8 cellular contexts compared by ENCODE assay signal in the genomic region with DNA sequence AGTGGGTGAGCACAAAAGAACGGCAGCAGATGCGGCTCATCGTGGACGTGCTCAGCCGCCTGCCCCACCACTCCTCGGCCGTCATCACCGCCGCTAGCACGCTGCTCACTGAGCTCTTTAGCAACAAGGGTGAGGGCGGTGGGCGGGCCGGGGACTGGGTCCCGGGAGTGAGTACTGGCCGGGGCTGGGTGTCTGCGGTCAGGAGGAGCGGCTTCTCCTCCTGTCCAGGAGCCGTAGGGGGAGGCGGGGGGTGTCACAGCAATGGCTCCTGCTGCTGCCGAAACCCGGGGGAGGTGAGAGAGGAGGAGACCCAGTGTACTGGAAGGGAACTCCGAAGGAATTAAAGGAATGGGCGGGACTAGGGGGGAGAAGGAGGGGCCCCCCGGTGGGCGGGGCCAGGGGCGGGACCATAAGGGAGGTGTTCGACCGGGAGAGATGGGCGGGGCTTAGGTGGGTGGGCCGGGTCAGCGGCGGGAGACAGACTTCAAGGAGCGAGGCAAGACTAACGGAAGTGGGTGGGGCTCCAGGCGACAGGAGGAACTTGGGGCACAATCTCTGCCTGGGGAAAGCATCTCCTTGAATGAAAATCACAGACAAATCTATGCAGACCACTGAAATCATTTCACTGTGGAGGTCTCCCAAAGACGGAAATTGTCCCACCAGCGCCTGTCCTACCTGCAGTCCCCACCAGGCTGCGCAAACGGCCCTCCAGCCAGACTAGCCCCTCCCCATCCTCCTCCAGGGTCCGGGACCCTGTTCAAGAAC. TPM values are rescaled to one million over a fixed set of nuclear protein-coding genes. Genes with fewer than 3 reads are reported as not detected.
DNase-seq lines count a peak whose midpoint lies in the region; ATAC-seq and TF ChIP-seq lines count a peak whose summit lies in the region.

No MANE protein-coding gene starts in this region.

- H3K36me3 ChIP-seq in SK-N-SH (replicated peaks in 1 of 2; ENCODE audit: control insufficient read depth in 1 of 2, insufficient read depth in 2 of 2, low read length in 1 of 2) (peaks cover 0 to 9% of the 10 kb centered on the region in 2 experiments), thoracic aorta (peaks cover 3% of the 10 kb centered on the region)

- no peaks in the 10 kb centered on the region for H3K9me2 ChIP-seq in SK-N-SH

- H3K79me2 ChIP-seq in SK-N-SH (ENCODE audit: insufficient read depth) = peaks cover 24% of the 10 kb centered on the region; the same call in 1 of the 2 replicates

- H3K27me3 Mint-ChIP-seq in glutamatergic neuron (ENCODE audit: unreplicated experiment) (peaks cover 15% of the 10 kb centered on the region), osteocyte (ENCODE audit: unreplicated experiment) (peaks cover 7% of the 10 kb centered on the region)

- H3K27me3 ChIP-seq in SK-N-SH (ENCODE audit: insufficient read depth) (no peaks in the 10 kb centered on the region), thoracic aorta (replicated peaks; ENCODE audit: insufficient read depth) (peaks cover 5% of the 10 kb centered on the region)

- H3K4me3 ChIP-seq in SK-N-SH (ENCODE audit: low read depth in 2 of 2, low read length in 1 of 2) = peak overlapping the region; percentile 80 to 90
- peak overlapping the region; percentile 90 for H3K4me3 ChIP-seq in thoracic aorta

- H3K9me3 ChIP-seq in SK-N-SH = no peaks in the 10 kb centered on the region
- H3K9me3 ChIP-seq in thoracic aorta = no peaks in the 10 kb centered on the region

- 2% methylated on average over 32 of the region's 40 CpGs for WGBS in SK-N-SH (ENCODE audit: low lambda C conversion rate)

- TF ChIP-seq RAD21 in SK-N-SH (IDR thresholded peaks at IDR 0.05; ENCODE audit: low read length) = peak; percentile 63

- DNase-seq in DMS114 treated with DMSO at 0.1 percent for 48 hours (lab: John Stamatoyannopoulos, UW; ENCODE audit: unreplicated experiment) (peak; percentile 91), H4 (ENCODE audit: low spot score) (peak; percentile 95), NCI-H1092 (lab: John Stamatoyannopoulos, UW) (peak; percentile 68), SK-N-SH (peak; percentile 98), glutamatergic neuron (peak; percentile 97), osteocyte (ENCODE audit: extremely low spot score, unreplicated experiment) (peak; percentile 95), thoracic aorta (ENCODE audit: low spot score) (peak; percentile 99)
- DNase-seq in activated naive CD4-positive, alpha-beta T cell treated with anti-CD3 and anti-CD28 coated beads, Interleukin-2, amount 50 U/mL, for 16 hours = peak; percentile 96

- H3K27ac Mint-ChIP-seq in glutamatergic neuron (ENCODE audit: unreplicated experiment) = peak overlapping the region; percentile 17
- H3K27ac Mint-ChIP-seq in osteocyte (ENCODE audit: unreplicated experiment) = peak overlapping the region; percentile 60

- no peaks in the 10 kb centered on the region for H4K20me1 ChIP-seq in SK-N-SH (ENCODE audit: insufficient read depth)

- H3K4me1 ChIP-seq in SK-N-SH (ENCODE audit: control insufficient read depth in 1 of 2, insufficient read depth in 2 of 2, low read depth in 1 of 2, low read length in 1 of 2) (peaks cover 8 to 47% of the 10 kb centered on the region in 2 experiments; a peak in 2 of 4 replicates), thoracic aorta (ENCODE audit: control insufficient read depth in 1 of 2, low read depth in 2 of 2) (peaks cover 26 to 38% of the 10 kb centered on the region in 2 donors)

- H3F3A ChIP-seq in SK-N-SH (replicated peaks; ENCODE audit: insufficient read depth) = peaks cover 9% of the 10 kb centered on the region

- H3K27ac ChIP-seq in SK-N-SH (ENCODE audit: low read depth in 2 of 2, low read length in 1 of 2) = peak overlapping the region; percentile 57 to 62; a peak in 3 of 4 replicates
- peak overlapping the region in 1 of 2 donors; percentile 41 for H3K27ac ChIP-seq in thoracic aorta

- ATAC-seq in thoracic aorta (ENCODE audit: insufficient number of reproducible peaks, low FRiP score, low read depth) = peak; percentile 76

- H3K4me2 ChIP-seq in SK-N-SH = peak overlapping the region; percentile 90

- TF ChIP-seq CTCF in SK-N-SH (IDR thresholded peaks at IDR 0.05) (peak; percentile 69), glutamatergic neuron (IDR thresholded peaks at IDR 0.05; ENCODE audit: partially characterized antibody, unreplicated experiment) (peak; percentile 82), osteocyte (IDR thresholded peaks at IDR 0.05) (peak; percentile 66), thoracic aorta (IDR thresholded peaks at IDR 0.05) (peak; percentile 67)

- H3K9ac ChIP-seq in SK-N-SH = peak overlapping the region; percentile 78

- peaks cover 5% of the 10 kb centered on the region for H3K9me3 Mint-ChIP-seq in glutamatergic neuron (ENCODE audit: unreplicated experiment)
- H3K9me3 Mint-ChIP-seq in osteocyte (ENCODE audit: unreplicated experiment) = no peaks in the 10 kb centered on the region

- CTCF ChIA-PET in SK-N-SH (lab: Yijun Ruan, JAX) = interaction anchor here (0.6 to 31.1 kb wide), 22 partner anchors 10 to 344 kb away, joined by 3 to 638 read pairs (median 4); partner anchors contain the start of genes HDAC5, LSM12, MPP2 and PPY

- peak overlapping the region; percentile 90 for H3K4me3 Mint-ChIP-seq in glutamatergic neuron (ENCODE audit: unreplicated experiment)
- H3K4me3 Mint-ChIP-seq in osteocyte (ENCODE audit: unreplicated experiment) = peak overlapping the region; percentile 80

- peaks cover 3% of the 10 kb centered on the region for H3K4me1 Mint-ChIP-seq in glutamatergic neuron (ENCODE audit: low read depth, unreplicated experiment)
- H3K4me1 Mint-ChIP-seq in osteocyte (ENCODE audit: unreplicated experiment) = peaks cover 29% of the 10 kb centered on the region

- POLR2A ChIA-PET in SK-N-SH (lab: Yijun Ruan, JAX) = interaction anchor here (1.0 kb wide), 1 partner anchor 100 kb away, joined by 4 read pairs; no protein-coding TSS in a partner anchor

- peak overlapping the region; percentile 88 for H2AFZ ChIP-seq in SK-N-SH (ENCODE audit: low read depth)

- H3K36me3 Mint-ChIP-seq in glutamatergic neuron (ENCODE audit: unreplicated experiment) (no peaks in the 10 kb centered on the region), osteocyte (ENCODE audit: unreplicated experiment) (peaks cover 7% of the 10 kb centered on the region)

- TF ChIP-seq EP300 in SK-N-SH (IDR thresholded peaks at IDR 0.05; ENCODE audit: borderline replicate concordance in 1 of 2, low read depth in 1 of 2, low read length in 1 of 2) = no peak

TF ChIP-seq in SK-N-SH, 30 proteins besides CTCF, POLR2A, EP300 and RAD21 (continues in another document):
- TF ChIP-seq GABPA (IDR thresholded peaks at IDR 0.05; ENCODE audit: low read depth) (no peak; the same call in 1 of the 2 replicates), YY1 (IDR thresholded peaks at IDR 0.05; ENCODE audit: low read depth) (no peak), FOXJ3 (CRISPR knock-in tag; IDR thresholded peaks at IDR 0.05) (no peak)
- TF ChIP-seq, protein P1, sequence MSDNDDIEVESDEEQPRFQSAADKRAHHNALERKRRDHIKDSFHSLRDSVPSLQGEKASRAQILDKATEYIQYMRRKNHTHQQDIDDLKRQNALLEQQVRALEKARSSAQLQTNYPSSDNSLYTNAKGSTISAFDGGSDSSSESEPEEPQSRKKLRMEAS (IDR thresholded peaks at IDR 0.05; ENCODE audit: low read depth) = peak; percentile 77

RNA-seq across cellular contexts. Expression of gene NAGS, which starts 2.3 kb away (rescaled TPM):
- total RNA-seq in H4 (2014; rRNA removed; shearing (Covaris generic)) = 1.0 and 3.1 TPM in 2 replicates
- 1.6 and 1.7 TPM in 2 replicates for polyA plus RNA-seq in SK-N-SH (2012; rRNA removed)
- 0.84 and 1.00 TPM in 2 replicates for polyA plus RNA-seq in SK-N-SH (2012; cell fraction: cytosol; rRNA removed)
- 0.87 and 0.92 TPM in 2 replicates for polyA plus RNA-seq in SK-N-SH (2012; cell fraction: nucleus; rRNA removed)
- 0.49 TPM for total RNA-seq in glutamatergic neuron (ENCODE audit: unreplicated experiment)
- 0.29 and 0.78 TPM in 2 replicates for total RNA-seq in osteocyte
- under 1 TPM in 1 of 2 donors, not detected in 1; 0.92 TPM for total RNA-seq in thoracic aorta

RNA-seq across cellular contexts. Expression of gene TMEM101, which starts 8.0 kb away (rescaled TPM):
- total RNA-seq in H4 (2014; rRNA removed; shearing (Covaris generic)) = 45.9 and 54.9 TPM in 2 replicates
- polyA plus RNA-seq in SK-N-SH (2012; rRNA removed) = 62.9 and 63.6 TPM in 2 replicates
- 47.9 and 50.2 TPM in 2 replicates for polyA plus RNA-seq in SK-N-SH (2012; cell fraction: cytosol; rRNA removed)
- 34.5 and 37.9 TPM in 2 replicates for polyA plus RNA-seq in SK-N-SH (2012; cell fraction: nucleus; rRNA removed)
- total RNA-seq in glutamatergic neuron (ENCODE audit: unreplicated experiment) (22.6 TPM), osteocyte (21.7 and 23.6 TPM in 2 replicates), thoracic aorta (10 to 100 TPM; 21.9 to 24.4 TPM)

RNA-seq across cellular contexts. Expression of gene PYY, which starts 53.0 kb away (rescaled TPM):
- total RNA-seq in H4 (2014; rRNA removed; shearing (Covaris generic)) = 0.17 TPM in 1 of 2 replicates, not detected in the other
- 0.10 and 0.21 TPM in 2 replicates for polyA plus RNA-seq in SK-N-SH (2012; rRNA removed)
- 0.08 and 0.14 TPM in 2 replicates for polyA plus RNA-seq in SK-N-SH (2012; cell fraction: cytosol; rRNA removed)
- polyA plus RNA-seq in SK-N-SH (2012; cell fraction: nucleus; rRNA removed) = 0.33 and 0.36 TPM in 2 replicates
- total RNA-seq in glutamatergic neuron (ENCODE audit: unreplicated experiment) (not detected), osteocyte (not detected in 2 replicates), thoracic aorta (not detected)

RNA-seq across cellular contexts. Expression of gene LSM12, which starts 59.7 kb away (rescaled TPM):
- 62.2 and 65.0 TPM in 2 replicates for total RNA-seq in H4 (2014; rRNA removed; shearing (Covaris generic))
- 26.6 and 31.3 TPM in 2 replicates for polyA plus RNA-seq in SK-N-SH (2012; rRNA removed)
- polyA plus RNA-seq in SK-N-SH (2012; cell fraction: cytosol; rRNA removed) = 33.4 and 36.1 TPM in 2 replicates
- polyA plus RNA-seq in SK-N-SH (2012; cell fraction: nucleus; rRNA removed) = 14.7 and 23.4 TPM in 2 replicates
- 57.9 TPM for total RNA-seq in glutamatergic neuron (ENCODE audit: unreplicated experiment)
- 49.3 and 49.5 TPM in 2 replicates for total RNA-seq in osteocyte
- total RNA-seq in thoracic aorta = 10 to 100 TPM; 24.9 to 30.8 TPM
